In the genomic region with DNA sequence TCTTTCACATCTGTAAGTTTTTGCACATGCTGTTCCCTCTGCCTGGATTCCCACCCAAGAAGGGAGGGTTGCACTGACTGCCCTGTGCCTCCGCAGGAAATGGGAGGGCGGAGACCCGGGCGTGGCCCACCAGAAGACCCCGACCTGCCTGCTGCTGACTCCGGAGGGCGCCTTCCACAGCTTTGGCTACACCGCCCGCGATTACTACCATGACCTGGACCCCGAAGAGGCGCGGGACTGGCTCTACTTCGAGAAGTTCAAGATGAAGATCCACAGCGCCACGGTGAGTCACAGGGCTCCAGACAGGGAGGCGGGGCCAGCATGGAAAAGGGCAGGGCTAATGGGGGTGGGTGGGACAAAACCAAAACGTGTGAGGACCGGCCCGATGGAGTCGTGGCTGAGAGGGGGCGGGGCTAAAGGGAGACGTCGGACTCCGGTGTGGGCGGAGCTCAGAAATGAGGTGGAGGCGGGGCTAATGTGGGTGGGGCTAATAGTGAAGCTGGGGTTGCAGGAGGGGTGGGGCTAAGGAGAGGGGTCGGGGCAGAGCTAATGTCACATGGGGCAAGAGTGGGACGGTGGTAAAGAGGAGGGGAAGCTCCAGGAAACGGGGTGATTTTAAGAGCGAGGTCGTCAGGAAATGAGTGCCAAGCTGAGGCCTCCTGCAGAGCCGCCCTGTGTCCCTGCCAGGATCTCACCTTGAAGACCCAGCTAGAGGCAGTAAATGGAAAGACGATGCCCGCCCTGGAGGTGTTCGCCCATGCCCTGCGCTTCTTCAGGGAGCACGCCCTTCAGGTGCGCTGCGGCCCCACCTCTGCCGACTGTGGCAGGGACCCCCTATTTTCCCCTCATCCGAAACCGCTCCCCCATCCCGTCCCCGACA, we compare ENCODE assay signal across 7 cellular contexts. TPM values are rescaled to one million over a fixed set of nuclear protein-coding genes. Genes with fewer than 3 reads are reported as not detected.
DNase-seq lines count a peak whose midpoint lies in the region; ATAC-seq and TF ChIP-seq lines count a peak whose summit lies in the region.

No MANE protein-coding gene starts in this region.

- H3F3A ChIP-seq in PC-9 (ENCODE audit: insufficient read depth, low read depth), result peaks cover 10% of the 10 kb centered on the region; the same call in 1 of the 2 replicates

- H4K20me1 ChIP-seq in PC-9 (ENCODE audit: insufficient read depth), result no peaks in the 10 kb centered on the region

- H3K4me3 Mint-ChIP-seq in activated T-helper 2 cell treated with anti-CD3 and anti-CD28 coated beads, Interferon-gamma antibody, Interleukin-2, Interleukin-4, amounts not matched to agents 10 μg/mL and 5 μg/mL and 100 μg/mL, durations not matched to agents 14 hours and 24 hours and 36 hours (ENCODE audit: low read depth), result peak overlapping the region; percentile 75

- H3K4me2 ChIP-seq in PC-9, result peak overlapping the region; percentile 74

- no peaks in the 10 kb centered on the region for H3K4me1 ChIP-seq in PC-9 (replicated peaks; ENCODE audit: insufficient read depth)
- peaks cover 54% of the 10 kb centered on the region for H3K4me1 ChIP-seq in left ventricle myocardium inferior

- H3K27me3 Mint-ChIP-seq in activated T-helper 2 cell treated with anti-CD3 and anti-CD28 coated beads, Interferon-gamma antibody, Interleukin-2, Interleukin-4, amounts not matched to agents 10 μg/mL and 5 μg/mL and 100 μg/mL, durations not matched to agents 14 hours and 24 hours and 36 hours (ENCODE audit: low read depth), result peaks cover 6% of the 10 kb centered on the region

- DNase-seq in PC-9 (peak; percentile 70 to 89), left ventricle myocardium inferior (peak; percentile 70)
- peak; percentile 70 for DNase-seq in activated T-helper 2 cell treated with anti-CD3 and anti-CD28 coated beads, Interferon-gamma antibody, Interleukin-2, Interleukin-4, amounts not matched to agents 10 μg/mL and 5 μg/mL and 100 μg/mL, durations not matched to agents 14 hours and 24 hours and 36 hours (ENCODE audit: low spot score)
- peak; percentile 51 to 53 for DNase-seq in stimulated activated CD4-positive, alpha-beta T cell treated with anti-CD3 and anti-CD28 coated beads, Interleukin-1b, Interleukin-23, amount 100 ng/mL, for 1 hour (ENCODE audit: low read depth in 2 of 2)

- POLR2A ChIA-PET in PC-9 (lab: Charles Lee; ENCODE audit: unreplicated experiment), result interaction anchor here (0.6 kb wide), 4 partner anchors 15 to 1095 kb away, joined by 6 to 42 read pairs (median 14); no protein-coding TSS in a partner anchor

- H3K79me2 ChIP-seq in PC-9 (ENCODE audit: low read depth), result no peaks in the 10 kb centered on the region

- no peaks in the 10 kb centered on the region for H3K36me3 Mint-ChIP-seq in activated T-helper 2 cell treated with anti-CD3 and anti-CD28 coated beads, Interferon-gamma antibody, Interleukin-2, Interleukin-4, amounts not matched to agents 10 μg/mL and 5 μg/mL and 100 μg/mL, durations not matched to agents 14 hours and 24 hours and 36 hours (ENCODE audit: low read depth)

- H3K9me3 ChIP-seq in PC-9 (ENCODE audit: insufficient read depth, low read depth), result no peaks in the 10 kb centered on the region
- no peaks in the 10 kb centered on the region for H3K9me3 ChIP-seq in left ventricle myocardium inferior (replicated peaks)

- TF ChIP-seq CTCF in PC-9 (conservative IDR thresholded peaks at IDR 0.05), result no peak
- TF ChIP-seq CTCF in left ventricle myocardium inferior (IDR thresholded peaks at IDR 0.05; ENCODE audit: borderline replicate concordance), result no peak

- CTCF ChIA-PET in PC-9 (lab: Charles Lee), result interaction anchor here (0.6 to 1.5 kb wide), 6 partner anchors 10 to 127 kb away, joined by 3 to 10 read pairs (median 4); a partner anchor contains a TSS

- no peaks in the 10 kb centered on the region for H3K36me3 ChIP-seq in PC-9 (ENCODE audit: low read depth)
- H3K36me3 ChIP-seq in left ventricle myocardium inferior, result peaks cover 56% of the 10 kb centered on the region

- intact Hi-C loops in PC-9 (cut with micrococcal nuclease; ENCODE audit: unreplicated experiment) (no loop called here), left ventricle myocardium inferior (cut with micrococcal nuclease) (no loop called here)
- intact Hi-C loops in activated T-helper 2 cell treated with anti-CD3 and anti-CD28 coated beads, Interferon-gamma antibody, Interleukin-2, Interleukin-4, amounts not matched to agents 10 μg/mL and 5 μg/mL and 100 μg/mL, durations not matched to agents 14 hours and 24 hours and 36 hours (cut with micrococcal nuclease), result no loop called here

- H3K4me3 ChIP-seq in PC-9 (peak overlapping the region; percentile 37; the same call in 1 of the 2 replicates), left ventricle myocardium inferior (peak overlapping the region; percentile 35)

- no TSS peak for BruUV-seq in PC-9 (replicated peaks; lab: Mats Ljungman, UMichigan)

- peaks cover 7% of the 10 kb centered on the region for H3K4me1 Mint-ChIP-seq in activated T-helper 2 cell treated with anti-CD3 and anti-CD28 coated beads, Interferon-gamma antibody, Interleukin-2, Interleukin-4, amounts not matched to agents 10 μg/mL and 5 μg/mL and 100 μg/mL, durations not matched to agents 14 hours and 24 hours and 36 hours (ENCODE audit: low read depth)

- no peaks in the 10 kb centered on the region for H3K9me2 ChIP-seq in PC-9 (ENCODE audit: insufficient read depth)

- no peak overlapping the region for H2AFZ ChIP-seq in PC-9

- H3K27me3 ChIP-seq in PC-9 (ENCODE audit: insufficient read depth, low read depth), result no peaks in the 10 kb centered on the region
- peaks cover 37% of the 10 kb centered on the region for H3K27me3 ChIP-seq in left ventricle myocardium inferior (ENCODE audit: low read depth)

- H3K27ac ChIP-seq in PC-9 (no peak overlapping the region), left ventricle myocardium inferior (replicated peaks) (peak overlapping the region; percentile 67)

- no peaks in the 10 kb centered on the region for H3K9me3 Mint-ChIP-seq in activated T-helper 2 cell treated with anti-CD3 and anti-CD28 coated beads, Interferon-gamma antibody, Interleukin-2, Interleukin-4, amounts not matched to agents 10 μg/mL and 5 μg/mL and 100 μg/mL, durations not matched to agents 14 hours and 24 hours and 36 hours

- H3K27ac Mint-ChIP-seq in activated T-helper 2 cell treated with anti-CD3 and anti-CD28 coated beads, Interferon-gamma antibody, Interleukin-2, Interleukin-4, amounts not matched to agents 10 μg/mL and 5 μg/mL and 100 μg/mL, durations not matched to agents 14 hours and 24 hours and 36 hours, result no peak overlapping the region

- peak; percentile 41 for ATAC-seq in HG02759 (IDR thresholded peaks at IDR 0.05; ENCODE audit: unreplicated experiment)
- no peak for ATAC-seq in HG02981 (IDR thresholded peaks at IDR 0.05; ENCODE audit: unreplicated experiment)
- no peak for ATAC-seq in GM18511 (IDR thresholded peaks at IDR 0.05; ENCODE audit: unreplicated experiment)

RNA-seq across cellular contexts. Expression of a gene that starts 12.6 kb away (rescaled TPM):
- total RNA-seq in PC-9 (2021) (not detected in 2 replicates), left ventricle myocardium inferior (12.5 TPM)
- 0.05 TPM in 1 of 2 replicates, not detected in the other for total RNA-seq in activated T-helper 2 cell treated with anti-CD3 and anti-CD28 coated beads, Interferon-gamma antibody, Interleukin-2, Interleukin-4, amounts not matched to agents 10 μg/mL and 5 μg/mL and 100 μg/mL, durations not matched to agents 14 hours and 24 hours and 36 hours

RNA-seq across cellular contexts. Expression of a gene that starts 22.5 kb away (rescaled TPM):
- total RNA-seq in PC-9 (2021) (86.9 and 95.0 TPM in 2 replicates), left ventricle myocardium inferior (10.2 TPM)
- total RNA-seq in activated T-helper 2 cell treated with anti-CD3 and anti-CD28 coated beads, Interferon-gamma antibody, Interleukin-2, Interleukin-4, amounts not matched to agents 10 μg/mL and 5 μg/mL and 100 μg/mL, durations not matched to agents 14 hours and 24 hours and 36 hours, result 55.8 and 56.3 TPM in 2 replicates

RNA-seq across cellular contexts. Expression of a gene that starts 32.6 kb away (rescaled TPM):
- total RNA-seq in PC-9 (2021), result 0.13 TPM in 1 of 2 replicates, not detected in the other
- total RNA-seq in activated T-helper 2 cell treated with anti-CD3 and anti-CD28 coated beads, Interferon-gamma antibody, Interleukin-2, Interleukin-4, amounts not matched to agents 10 μg/mL and 5 μg/mL and 100 μg/mL, durations not matched to agents 14 hours and 24 hours and 36 hours, result not detected in 2 replicates
- total RNA-seq in left ventricle myocardium inferior, result 6.4 TPM

RNA-seq across cellular contexts. Expression of a gene that starts 36.2 kb away (rescaled TPM):
- total RNA-seq in PC-9 (2021), result 2.6 and 2.7 TPM in 2 replicates
- not detected in 2 replicates for total RNA-seq in activated T-helper 2 cell treated with anti-CD3 and anti-CD28 coated beads, Interferon-gamma antibody, Interleukin-2, Interleukin-4, amounts not matched to agents 10 μg/mL and 5 μg/mL and 100 μg/mL, durations not matched to agents 14 hours and 24 hours and 36 hours
- 0.33 TPM for total RNA-seq in left ventricle myocardium inferior

RNA-seq across cellular contexts. Expression of a gene that starts 41.5 kb away (rescaled TPM):
- total RNA-seq in PC-9 (2021), result 70.8 and 82.9 TPM in 2 replicates
- total RNA-seq in activated T-helper 2 cell treated with anti-CD3 and anti-CD28 coated beads, Interferon-gamma antibody, Interleukin-2, Interleukin-4, amounts not matched to agents 10 μg/mL and 5 μg/mL and 100 μg/mL, durations not matched to agents 14 hours and 24 hours and 36 hours, result 66.1 and 68.9 TPM in 2 replicates
- 70.7 TPM for total RNA-seq in left ventricle myocardium inferior

Comparison
In these comparisons a context has a peak if more than half of its experiments do, and no peak if none do; other contexts are left out.
1. RNA of a gene that starts 12.6 kb away (total RNA-seq): 12.5 TPM in left ventricle myocardium inferior (single experiment); 0.05 TPM in activated T-helper 2 cell treated with anti-CD3 and anti-CD28 coated beads, Interferon-gamma antibody, Interleukin-2, Interleukin-4, amounts not matched to agents 10 μg/mL and 5 μg/mL and 100 μg/mL, durations not matched to agents 14 hours and 24 hours and 36 hours and not detected in PC-9; every median in the first group is over 10 times any median in the second.
2. Peak in every context shown above with its lines, with median percentiles within 50 percentile points of each other: DNase-seq.